18 cellular contexts compared by ENCODE assay signal in the genomic region with DNA sequence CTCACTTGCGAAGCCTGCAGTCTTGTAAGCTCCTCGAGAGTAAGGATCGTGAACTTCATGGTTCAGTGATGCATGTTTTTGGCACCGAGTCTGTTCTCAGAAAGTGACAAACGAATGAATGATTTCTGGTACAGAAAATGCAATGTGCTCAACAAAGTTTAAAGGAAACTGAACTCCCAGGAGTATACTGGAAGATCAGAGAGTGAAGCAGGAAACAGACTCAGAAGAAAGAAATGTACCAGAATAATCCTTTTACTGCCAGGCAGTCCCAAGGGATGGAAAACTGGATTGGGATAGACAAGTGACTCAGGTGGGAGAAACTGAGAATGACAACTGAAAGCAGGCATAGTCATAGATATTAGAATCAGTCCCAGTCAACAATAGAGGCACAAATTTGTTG.
"Had no signal": no experiment of that assay in that cellular context is flagged by ENCODE, and none has a peak within 500 bp of the region (broad histone marks: within the 10 kb centered on the region; RNA-seq: fewer than 3 reads in every experiment).

No MANE protein-coding gene starts in this region.

- H3K4me3 ChIP-seq: dorsolateral prefrontal cortex, lung, suprapubic skin had no signal

- H3K36me3 ChIP-seq: suprapubic skin had no signal

- H3K9me3 ChIP-seq: suprapubic skin had no signal

- ATAC-seq: activated CD8-positive, alpha-beta T cell treated with anti-CD3 and anti-CD28 coated beads for 36 hours; activated T-helper 17 cell treated with anti-CD3 and anti-CD28 coated beads, Interleukin-2, amount 50 U/mL, for 72 hours; left lobe of liver had no signal

- H3K4me1 ChIP-seq: suprapubic skin had no signal

- DNase-seq: activated CD4-positive, alpha-beta T cell treated with anti-CD3 and anti-CD28 coated beads, Interleukin-2, amount 10 ng/mL, durations not matched to agents 24 days and 14 days; activated CD8-positive, alpha-beta T cell treated with anti-CD3 and anti-CD28 coated beads for 36 hours; activated naive CD4-positive, alpha-beta T cell; activated naive CD8-positive, alpha-beta T cell treated with anti-CD3 and anti-CD28 coated beads for 36 hours; activated T-cell treated with anti-CD3 and anti-CD28 coated beads, Interleukin-2, amount 50 U/mL, for 1 hour; amniotic stem cell; caudate nucleus; dorsolateral prefrontal cortex; foreskin melanocyte; glutamatergic neuron; hypothalamus; nephron progenitor cell; nucleus accumbens; trophoblast cell had no signal

- H3K27me3 ChIP-seq: dorsolateral prefrontal cortex, suprapubic skin had no signal

- H3K27ac ChIP-seq: dorsolateral prefrontal cortex, suprapubic skin had no signal
